Comparison of ENCODE assay signal across 9 cellular contexts in genomic region chr2:86072271-86072858, GRCh38. TPM values are rescaled to one million over a fixed set of nuclear protein-coding genes. Genes with fewer than 3 reads are reported as not detected.
DNase-seq lines count a peak whose midpoint lies in the region; ATAC-seq, FAIRE-seq and TF ChIP-seq lines count a peak whose summit lies in the region.
"Had no signal": no experiment of that assay in that cellular context is flagged by ENCODE, and none has a peak within 500 bp of the region (broad histone marks: within the 10 kb centered on the region; RNA-seq: fewer than 3 reads in every experiment).

No MANE protein-coding gene starts in this region.

- H3K9me3 ChIP-seq in Karpas-422 (ENCODE audit: low read length) (no peaks in the 10 kb centered on the region), left lung (no peaks in the 10 kb centered on the region), upper lobe of left lung (no peaks in the 10 kb centered on the region), small intestine (ENCODE audit: control insufficient read depth, low read depth) (no peaks in the 10 kb centered on the region)

- peaks cover 98% of the 10 kb centered on the region for H3K36me3 Mint-ChIP-seq in activated T-cell treated with anti-CD3 and anti-CD28 coated beads, Interleukin-2, amount 50 U/mL, for 24 hours (ENCODE audit: low read depth)

- no peak overlapping the region for H3K4me3 Mint-ChIP-seq in activated T-cell treated with anti-CD3 and anti-CD28 coated beads, Interleukin-2, amount 50 U/mL, for 24 hours
- H3K4me3 Mint-ChIP-seq: neural crest cell had no signal

- H3K79me2 ChIP-seq in Karpas-422 (ENCODE audit: low read length), result peaks cover 16% of the 10 kb centered on the region

- H3K4me1 Mint-ChIP-seq in activated T-cell treated with anti-CD3 and anti-CD28 coated beads, Interleukin-2, amount 50 U/mL, for 24 hours (ENCODE audit: low read depth), result peaks cover 17% of the 10 kb centered on the region
- H3K4me1 Mint-ChIP-seq: neural crest cell had no signal

- H3K4me1 ChIP-seq in Karpas-422 (ENCODE audit: low read length) (peaks cover 10% of the 10 kb centered on the region), left lung (peaks cover 10 to 11% of the 10 kb centered on the region in 2 donors), upper lobe of left lung (peaks cover 8 to 19% (median 14%) of the 10 kb centered on the region in 4 donors), small intestine (ENCODE audit: control insufficient read depth in 2 of 2, insufficient read depth in 1 of 2, low read depth in 1 of 2, low read length in 1 of 2) (no peaks in the 10 kb centered on the region)

- H3K27ac ChIP-seq in Karpas-422 (ENCODE audit: low read length), result peak overlapping the region; percentile 48
- peak overlapping the region; percentile 25 to 66 for H3K27ac ChIP-seq in left lung
- peak overlapping the region; percentile 58 to 87 (median 69) for H3K27ac ChIP-seq in upper lobe of left lung
- H3K27ac ChIP-seq in small intestine (ENCODE audit: low read depth in 1 of 2, low read length in 1 of 2), result peak overlapping the region in 1 of 2 donors; percentile 0

- no peak overlapping the region for H3K4me3 ChIP-seq in Karpas-422 (ENCODE audit: low read length)
- H3K4me3 ChIP-seq in left lung, result no peak overlapping the region
- no peak overlapping the region for H3K4me3 ChIP-seq in upper lobe of left lung
- no peak overlapping the region for H3K4me3 ChIP-seq in small intestine (ENCODE audit: low read depth in 1 of 2, low read length in 2 of 2)

- peaks cover 72% of the 10 kb centered on the region for H3K36me3 ChIP-seq in Karpas-422 (ENCODE audit: insufficient read depth, low read length)
- H3K36me3 ChIP-seq in left lung, result peaks cover 0 to 73% of the 10 kb centered on the region in 2 donors
- peaks cover 5 to 72% (median 37%) of the 10 kb centered on the region in 4 donors for H3K36me3 ChIP-seq in upper lobe of left lung
- H3K36me3 ChIP-seq in small intestine (ENCODE audit: control insufficient read depth in 2 of 2, insufficient read depth in 2 of 2, low read length in 2 of 2), result peaks cover 8 to 11% of the 10 kb centered on the region in 2 donors

- DNase-seq in Karpas-422 (peak; percentile 78), anterior cingulate cortex (lab: John Stamatoyannopoulos, UW) (peak in 48 of 58 donors; percentile 15 to 81 (median 52)), left lung (peak in 1 of 2 donors; percentile 68), upper lobe of left lung (peak in 1 of 2 donors; percentile 69), small intestine (no peak)
- no peak for DNase-seq in activated CD4-positive, alpha-beta T cell treated with anti-CD3 and anti-CD28 coated beads for 4 hours
- no peak for DNase-seq in activated T-cell treated with anti-CD3 and anti-CD28 coated beads, Interleukin-2, amount 50 U/mL, for 24 hours

- H3K9ac ChIP-seq in Karpas-422 (ENCODE audit: low read length), result peak overlapping the region; percentile 18; the same call in 1 of the 2 replicates

- intact Hi-C loops in left lung (cut with DNase I), result no loop called here

- no peaks in the 10 kb centered on the region for H3K9me2 ChIP-seq in Karpas-422 (replicated peaks; ENCODE audit: insufficient read depth, low read length)

- no peak for TF ChIP-seq POLR2A in upper lobe of left lung (IDR thresholded peaks at IDR 0.05)

- H3K27me3 ChIP-seq in Karpas-422 (ENCODE audit: low read length), result no peaks in the 10 kb centered on the region
- H3K27me3 ChIP-seq in left lung, result no peaks in the 10 kb centered on the region
- H3K27me3 ChIP-seq in upper lobe of left lung, result no peaks in the 10 kb centered on the region
- H3K27me3 ChIP-seq in small intestine (ENCODE audit: control insufficient read depth in 2 of 2, insufficient read depth in 2 of 2, low read length in 2 of 2), result no peaks in the 10 kb centered on the region

- no peak for FAIRE-seq in small intestine (lab: Jason Lieb, UNC)

- no peak overlapping the region for H3K4me2 ChIP-seq in Karpas-422 (ENCODE audit: low read depth, low read length, poor library complexity, severe bottlenecking)

- ATAC-seq in GM18907 (IDR thresholded peaks at IDR 0.05; ENCODE audit: unreplicated experiment) (peak; percentile 80), left lung (peak; percentile 82), upper lobe of left lung (ENCODE audit: low FRiP score in 2 of 2) (peak; percentile 49 to 76)

- H3K27me3 Mint-ChIP-seq in activated T-cell treated with anti-CD3 and anti-CD28 coated beads, Interleukin-2, amount 50 U/mL, for 24 hours, result no peaks in the 10 kb centered on the region

- TF ChIP-seq CTCF in left lung (IDR thresholded peaks at IDR 0.05), result no peak
- TF ChIP-seq CTCF in upper lobe of left lung (IDR thresholded peaks at IDR 0.05), result no peak

- TF ChIP-seq EP300 in upper lobe of left lung (IDR thresholded peaks at IDR 0.05), result no peak

- H3K27ac Mint-ChIP-seq in activated T-cell treated with anti-CD3 and anti-CD28 coated beads, Interleukin-2, amount 50 U/mL, for 24 hours, result no peak overlapping the region

- H3K9me3 Mint-ChIP-seq in activated T-cell treated with anti-CD3 and anti-CD28 coated beads, Interleukin-2, amount 50 U/mL, for 24 hours, result no peaks in the 10 kb centered on the region
- H3K9me3 Mint-ChIP-seq: neural crest cell had no signal

- WGBS in upper lobe of left lung, 2 donors, result 26 to 29% methylated on average over 7 to 9 of the region's 9 CpGs
- WGBS in small intestine, 3 donors, result 55 to 79% (median 69%) methylated on average over 9 of the region's 9 CpGs

- H4K20me1 ChIP-seq in Karpas-422 (ENCODE audit: insufficient read depth, low read depth, low read length), result 0 out of 2 replicates have a peak, but pooled peaks cover 4% of the 10 kb centered on the region

- no peak overlapping the region for H2AFZ ChIP-seq in Karpas-422 (ENCODE audit: low read length)

RNA-seq across cellular contexts. Expression of gene POLR1A, which starts 33.3 kb away (rescaled TPM):
- 19.4 and 21.3 TPM in 2 replicates for total RNA-seq in Karpas-422 (2014; rRNA removed; shearing (Covaris generic); ENCODE audit: low replicate concordance)
- 10 to 100 TPM; 26.8 to 34.7 TPM for total RNA-seq in left lung
- 10 to 100 TPM; 12.0 to 25.8 (median 22.1) TPM for total RNA-seq in upper lobe of left lung
- 1 to 10 TPM; 1.4 to 8.3 (median 2.5) TPM for polyA plus RNA-seq in small intestine

RNA-seq across cellular contexts. Expression of gene PTCD3, which starts 33.7 kb away (rescaled TPM):
- 248 and 523 TPM in 2 replicates for total RNA-seq in Karpas-422 (2014; rRNA removed; shearing (Covaris generic); ENCODE audit: low replicate concordance)
- total RNA-seq in left lung (10 to 100 TPM; 76.8 to 80.5 TPM), upper lobe of left lung (10 to 100 TPM; 37.0 to 79.4 (median 64.3) TPM)
- polyA plus RNA-seq in small intestine, result 10 to 100 TPM; 14.1 to 28.4 (median 21.5) TPM

Comparison
In these comparisons a context has a peak if more than half of its experiments do, and no peak if none do; other contexts are left out.
1. DNase-seq: peak in Karpas-422 (single experiment) and anterior cingulate cortex (48 of 58); none in activated CD4-positive, alpha-beta T cell treated with anti-CD3 and anti-CD28 coated beads for 4 hours (0 of 2), activated T-cell treated with anti-CD3 and anti-CD28 coated beads, Interleukin-2, amount 50 U/mL, for 24 hours (single experiment) and small intestine (single experiment).
2. Peak in every context shown above with its lines, with median percentiles within 50 percentile points of each other: ATAC-seq.